Comparison of ENCODE assay signal across 18 cellular contexts in genomic region chr5:132250547-132250946, GRCh38. TPM values are rescaled to one million over a fixed set of nuclear protein-coding genes. Genes with fewer than 3 reads are reported as not detected.
DNase-seq lines count a peak whose midpoint lies in the region; ATAC-seq, FAIRE-seq and TF ChIP-seq lines count a peak whose summit lies in the region.
"Had no signal": no experiment of that assay in that cellular context is flagged by ENCODE, and none has a peak within 500 bp of the region (broad histone marks: within the 10 kb centered on the region; RNA-seq: fewer than 3 reads in every experiment).

No MANE protein-coding gene starts in this region.

- no peak overlapping the region for H2BK5ac ChIP-seq in H1 (ENCODE audit: low read depth, low read length)
- no peak overlapping the region for H2BK5ac ChIP-seq in trophoblast cell (ENCODE audit: low read depth, low read length, poor library complexity)

- no peak for TF ChIP-seq POLR2A in H1 (IDR thresholded peaks at IDR 0.05; ENCODE audit: control extremely low read depth in 1 of 2, low read depth in 2 of 2, low read length in 2 of 2)

- H2AFZ ChIP-seq in H1 (ENCODE audit: low read length): peak overlapping the region; percentile 99
- no peak overlapping the region for H2AFZ ChIP-seq in trophoblast cell (ENCODE audit: insufficient read depth, low read length, poor library complexity)

- H3K9ac ChIP-seq in H1 (replicated peaks in 1 of 4; ENCODE audit: extremely low read depth in 1 of 4, low read depth in 3 of 4, low read length in 3 of 4) (no peak overlapping the region), trophoblast cell (ENCODE audit: low read length) (peak overlapping the region; percentile 11), colonic mucosa (ENCODE audit: low read depth in 2 of 2, low read length in 2 of 2) (no peak overlapping the region)

- intact Hi-C loops in colonic mucosa (cut with DNase I): no loop called here

- no peaks in the 10 kb centered on the region for H4K20me1 ChIP-seq in H1 (replicated peaks in 1 of 2; ENCODE audit: control insufficient read depth in 1 of 2, insufficient read depth in 2 of 2, low read length in 2 of 2)

- no peak for TF ChIP-seq CTCF in H1 (IDR thresholded peaks at IDR 0.05; ENCODE audit: control extremely low read depth in 1 of 3, insufficient read depth in 1 of 3, low read depth in 1 of 3, low read length in 3 of 3)
- TF ChIP-seq CTCF in colonic mucosa (IDR thresholded peaks at IDR 0.05): no peak

- POLR2A ChIA-PET in H1 (lab: Charles Lee; ENCODE audit: partially characterized antibody): interaction anchor here (0.7 to 1.3 kb wide), 3 partner anchors 10 to 74 kb away, joined by 3 to 4 read pairs (median 3); no protein-coding TSS in a partner anchor

- peak overlapping the region; percentile 31; the same call in 1 of the 2 replicates for H2BK15ac ChIP-seq in H1 (ENCODE audit: low read length)

- CTCF ChIA-PET in H1 (lab: Charles Lee; ENCODE audit: partially characterized antibody): interaction anchor here (1.0 to 9.3 kb wide), 8 partner anchors 11 to 185 kb away, joined by 3 to 96 read pairs (median 6); partner anchors contain the start of gene SLC22A4

- TF ChIP-seq RAD21 in H1 (IDR thresholded peaks at IDR 0.05 in 1 of 2, conservative IDR thresholded peaks at IDR 0.05 in 1 of 2; ENCODE audit: low read depth in 2 of 2, low read length in 2 of 2): no peak

- H3K36me3 ChIP-seq in H1 (ENCODE audit: control insufficient read depth in 2 of 4, insufficient read depth in 4 of 4, low read length in 3 of 4) (no peaks in the 10 kb centered on the region), trophoblast cell (ENCODE audit: control insufficient read depth in 1 of 2, insufficient read depth in 2 of 2, low read length in 2 of 2) (no peaks in the 10 kb centered on the region), colonic mucosa (no peaks in the 10 kb centered on the region)

- H3K4me2 ChIP-seq in H1 (ENCODE audit: insufficient read depth in 1 of 2, low read depth in 2 of 2, low read length in 2 of 2) (no peak overlapping the region), trophoblast cell (ENCODE audit: low read length) (no peak overlapping the region)

- no peak overlapping the region for H3K4me3 ChIP-seq in H1 (ENCODE audit: extremely low read depth in 1 of 4, insufficient read depth in 2 of 4, low read depth in 3 of 4, low read length in 4 of 4)
- H3K4me3 ChIP-seq in trophoblast cell (ENCODE audit: low read depth, low read length): no peak overlapping the region
- H3K4me3 ChIP-seq in colonic mucosa: no peak overlapping the region

- H3K4ac ChIP-seq in H1 (replicated peaks; ENCODE audit: insufficient read length, low read depth, low read length): no peak overlapping the region
- no peak overlapping the region for H3K4ac ChIP-seq in trophoblast cell (ENCODE audit: low read depth, low read length)

- H3K56ac ChIP-seq in H1 (replicated peaks; ENCODE audit: insufficient read length, low read depth, low read length): no peak overlapping the region

- H3K23me2 ChIP-seq in H1 (ENCODE audit: low read depth, low read length): no peaks in the 10 kb centered on the region

- no peak overlapping the region for H4K5ac ChIP-seq in H1 (ENCODE audit: insufficient read length, low read depth, low read length)

- H4K12ac ChIP-seq in trophoblast cell (ENCODE audit: low read depth, low read length): no peak overlapping the region

- H3K79me2 ChIP-seq in H1 (ENCODE audit: control insufficient read depth in 1 of 2, insufficient read depth in 2 of 2, low read length in 2 of 2): no peaks in the 10 kb centered on the region
- H3K79me2 ChIP-seq in trophoblast cell (ENCODE audit: control insufficient read depth, insufficient read depth, low read length, poor library complexity): no peaks in the 10 kb centered on the region

- H3K18ac ChIP-seq in H1 (ENCODE audit: extremely low read depth, low read length): no peak overlapping the region
- H3K18ac ChIP-seq in trophoblast cell (ENCODE audit: low read length): no peak overlapping the region

- no peak overlapping the region for H2BK20ac ChIP-seq in H1 (ENCODE audit: low read length)

- ATAC-seq in HG02763 (IDR thresholded peaks at IDR 0.05; ENCODE audit: unreplicated experiment): no peak
- ATAC-seq: CD8-positive, alpha-beta T cell; Panc1; Right ventricle myocardium inferior had no signal

- H3K4me1 ChIP-seq in H1 (replicated peaks in 1 of 4; ENCODE audit: control insufficient read depth in 3 of 4, insufficient read depth in 4 of 4, low read length in 3 of 4) (peaks cover 0 to 5% (median 0%) of the 10 kb centered on the region in 4 experiments; a peak in 1 of 7 replicates), trophoblast cell (ENCODE audit: control insufficient read depth in 1 of 2, insufficient read depth in 2 of 2, low read length in 2 of 2) (no peaks in the 10 kb centered on the region), colonic mucosa (no peaks in the 10 kb centered on the region)

- DNase-seq in activated effector memory CD4-positive, alpha-beta T cell treated with anti-CD3 and anti-CD28 coated beads, Interleukin-2, amount 50 U/mL, for 16 hours: peak; percentile 22
- DNase-seq in activated effector memory CD4-positive, alpha-beta T cell treated with Interleukin-2 at 50 U/mL for 16 hours: no peak
- DNase-seq in H1 (ENCODE audit: low read depth in 1 of 2, low spot score in 2 of 2) (no peak), trophoblast cell (no peak), ureter (ENCODE audit: low spot score) (peak; percentile 8), colonic mucosa (no peak)
- DNase-seq in stimulated activated CD4-positive, alpha-beta T cell treated with anti-CD3 and anti-CD28 coated beads, Interleukin-12 subunit alpha, Interleukin-12 subunit beta, amount 100 ng/mL, for 4 hours: no peak
- DNase-seq: CD8-positive, alpha-beta T cell; DMS79; NCI-H1048; NCI-H2107; NCI-H2227 treated with DMSO at 0.1 percent for 48 hours; NCI-H524 treated with DMSO at 0.1 percent for 48 hours had no signal

- 87% methylated on average over 2 of the region's 2 CpGs; no CpG with 5 or more reads in 1 of the 2 experiments for WGBS in H1 (ENCODE audit: extremely low coverage in 1 of 2, insufficient coverage in 1 of 2, insufficient read length in 1 of 2, insufficient replicate concordance in 2 of 2, low coverage in 1 of 2, low lambda C conversion rate in 2 of 2, missing lambda C conversion rate in 1 of 2), 2 experiments
- no CpG with 5 or more reads among the region's 2 CpGs for WGBS in trophoblast cell (ENCODE audit: extremely low coverage, insufficient coverage, insufficient read length)

- no peak overlapping the region; the same call in 1 of the 2 replicates for H4K8ac ChIP-seq in H1 (ENCODE audit: extremely low read depth, insufficient read depth, low read length)
- H4K8ac ChIP-seq in trophoblast cell (ENCODE audit: low read depth, low read length): no peak overlapping the region

- no peak overlapping the region for H4K91ac ChIP-seq in H1 (replicated peaks; ENCODE audit: insufficient read length, low read length)
- no peak overlapping the region for H4K91ac ChIP-seq in trophoblast cell (ENCODE audit: low read depth, low read length)

- H3K23ac ChIP-seq in H1 (ENCODE audit: insufficient read length): no peak overlapping the region
- no peak overlapping the region for H3K23ac ChIP-seq in trophoblast cell (ENCODE audit: low read length)

- no peaks in the 10 kb centered on the region for H3K27me3 ChIP-seq in H1 (replicated peaks in 1 of 4; ENCODE audit: control insufficient read depth in 3 of 4, extremely low read depth in 1 of 4, insufficient read depth in 3 of 4, low read length in 3 of 4)
- no peaks in the 10 kb centered on the region for H3K27me3 ChIP-seq in trophoblast cell (ENCODE audit: insufficient read depth, low read length)
- no peaks in the 10 kb centered on the region for H3K27me3 ChIP-seq in colonic mucosa

- H2AK5ac ChIP-seq in H1 (ENCODE audit: low read depth, low read length) (no peak overlapping the region), trophoblast cell (ENCODE audit: low read length) (no peak overlapping the region)

- H3K14ac ChIP-seq in H1 (ENCODE audit: insufficient read length): no peak overlapping the region
- no peak overlapping the region for H3K14ac ChIP-seq in trophoblast cell (ENCODE audit: low read length)

- no peak overlapping the region for H3K27ac ChIP-seq in H1 (ENCODE audit: low read depth, low read length)
- no peak overlapping the region for H3K27ac ChIP-seq in trophoblast cell (ENCODE audit: low read depth, low read length)
- H3K27ac ChIP-seq in colonic mucosa: no peak overlapping the region

- H2BK120ac ChIP-seq in H1 (replicated peaks; ENCODE audit: low read depth, low read length) (no peak overlapping the region), trophoblast cell (ENCODE audit: insufficient read depth, low read length, poor library complexity) (no peak overlapping the region)

- H3K9me3 ChIP-seq in H1 (ENCODE audit: insufficient read depth in 2 of 2, low read depth in 1 of 2, low read length in 1 of 2) (no peaks in the 10 kb centered on the region), trophoblast cell (ENCODE audit: insufficient read depth, low read depth, low read length) (peaks cover 2% of the 10 kb centered on the region), colonic mucosa (no peaks in the 10 kb centered on the region)

- H3K79me1 ChIP-seq in H1 (ENCODE audit: low read depth, low read length): no peaks in the 10 kb centered on the region
- H3K79me1 ChIP-seq in trophoblast cell (ENCODE audit: low read length): no peaks in the 10 kb centered on the region

- no peak for FAIRE-seq in H1 (lab: Jason Lieb, UNC)
- FAIRE-seq: D721Med had no signal

- TF ChIP-seq EP300 in H1 (IDR thresholded peaks at IDR 0.05; ENCODE audit: borderline replicate concordance in 1 of 2, low read depth in 2 of 2, low read length in 2 of 2): no peak

- no peak overlapping the region for H2BK12ac ChIP-seq in H1 (ENCODE audit: low read depth, low read length)
- H2BK12ac ChIP-seq in trophoblast cell (ENCODE audit: low read length): no peak overlapping the region

RNA-seq across cellular contexts. Expression of gene PDLIM4, which starts 6.9 kb away (rescaled TPM):
- total RNA-seq in H1 (2021; fragmentation: NEBNext Ultra II Directional; extraction: Animal tissue kit (Norgen Biotek cat#: 25700)): 8.3 and 10.7 TPM in 2 replicates
- 29.1 and 37.7 TPM in 2 replicates for polyA plus RNA-seq in H1 (2011; rRNA removed)
- 21.9 TPM for polyA plus RNA-seq in H1 (2011; cell fraction: cytosol; rRNA removed)
- 23.0 TPM for polyA plus RNA-seq in H1 (2011; cell fraction: nucleus; rRNA removed)
- 7.5 to 15.1 TPM (median 12.4 TPM) in 4 replicates for polyA plus RNA-seq in H1 (2012, experiment 1 of 2)
- polyA plus RNA-seq in H1 (2012, experiment 2 of 2): 4.6 TPM
- polyA plus RNA-seq in H1 (2013, experiment 1 of 2): 7.5 TPM
- polyA plus RNA-seq in H1 (2013, experiment 2 of 2): 7.0 TPM
- polyA minus RNA-seq in H1 (2011; rRNA and poly(A)+ RNA removed): 6.6 and 9.8 TPM in 2 replicates
- 13.9 TPM for polyA minus RNA-seq in H1 (2011; cell fraction: cytosol; rRNA and poly(A)+ RNA removed)
- 12.8 TPM for polyA minus RNA-seq in H1 (2011; cell fraction: nucleus; rRNA and poly(A)+ RNA removed)
- polyA plus RNA-seq in trophoblast cell (2013): 15.8 and 16.7 TPM in 2 replicates
- total RNA-seq in ureter: 33.9 TPM
- total RNA-seq in colonic mucosa: 10 to 100 TPM in 1 of 2 donors, 1 to 10 TPM in 1; 2.3 to 14.3 TPM
- total RNA-seq: A172; CD8-positive, alpha-beta T cell had no signal

RNA-seq across cellular contexts. Expression of gene P4HA2, which starts 22.9 kb away (rescaled TPM):
- 7.4 and 8.2 TPM in 2 replicates for total RNA-seq in H1 (2021; fragmentation: NEBNext Ultra II Directional; extraction: Animal tissue kit (Norgen Biotek cat#: 25700))
- 8.9 and 9.3 TPM in 2 replicates for polyA plus RNA-seq in H1 (2011; rRNA removed)
- 11.6 TPM for polyA plus RNA-seq in H1 (2011; cell fraction: cytosol; rRNA removed)
- polyA plus RNA-seq in H1 (2011; cell fraction: nucleus; rRNA removed): 13.6 TPM
- polyA plus RNA-seq in H1 (2012, experiment 1 of 2): 8.6 to 11.1 TPM (median 10.7 TPM) in 4 replicates
- 4.2 TPM for polyA plus RNA-seq in H1 (2012, experiment 2 of 2)
- 9.8 TPM for polyA plus RNA-seq in H1 (2013, experiment 1 of 2)
- 9.3 TPM for polyA plus RNA-seq in H1 (2013, experiment 2 of 2)
- polyA minus RNA-seq in H1 (2011; rRNA and poly(A)+ RNA removed): 14.1 and 18.4 TPM in 2 replicates
- polyA minus RNA-seq in H1 (2011; cell fraction: cytosol; rRNA and poly(A)+ RNA removed): 5.3 TPM
- 6.9 TPM for polyA minus RNA-seq in H1 (2011; cell fraction: nucleus; rRNA and poly(A)+ RNA removed)
- polyA plus RNA-seq in trophoblast cell (2013): 31.5 and 32.0 TPM in 2 replicates
- 39.7 TPM for total RNA-seq in ureter
- total RNA-seq in colonic mucosa: 10 to 100 TPM; 53.7 to 79.6 TPM
- total RNA-seq: CD8-positive, alpha-beta T cell had no signal

RNA-seq across cellular contexts. Expression of gene SLC22A4, which starts 43.6 kb away (rescaled TPM):
- 0.54 and 0.60 TPM in 2 replicates for total RNA-seq in H1 (2021; fragmentation: NEBNext Ultra II Directional; extraction: Animal tissue kit (Norgen Biotek cat#: 25700))
- 0.31 and 0.45 TPM in 2 replicates for polyA plus RNA-seq in H1 (2011; rRNA removed)
- 0.30 TPM for polyA plus RNA-seq in H1 (2011; cell fraction: cytosol; rRNA removed)
- 0.44 TPM for polyA plus RNA-seq in H1 (2011; cell fraction: nucleus; rRNA removed)
- polyA plus RNA-seq in H1 (2012, experiment 1 of 2): 0.17 to 0.24 TPM (median 0.19 TPM) in 3 of 4 replicates, not detected in the other
- polyA plus RNA-seq in H1 (2012, experiment 2 of 2): not detected
- polyA plus RNA-seq in H1 (2013, experiment 1 of 2): 0.08 TPM
- 0.13 TPM for polyA plus RNA-seq in H1 (2013, experiment 2 of 2)
- 0.37 and 0.38 TPM in 2 replicates for polyA minus RNA-seq in H1 (2011; rRNA and poly(A)+ RNA removed)
- 0.81 TPM for polyA minus RNA-seq in H1 (2011; cell fraction: cytosol; rRNA and poly(A)+ RNA removed)
- polyA minus RNA-seq in H1 (2011; cell fraction: nucleus; rRNA and poly(A)+ RNA removed): 1.00 TPM
- polyA plus RNA-seq in trophoblast cell (2013): 0.26 and 0.28 TPM in 2 replicates
- total RNA-seq in ureter (3.1 TPM), colonic mucosa (1 to 10 TPM; 1.3 to 8.3 TPM)

Comparison
In these comparisons a context has a peak if more than half of its experiments do, and no peak if none do; other contexts are left out.
1. DNase-seq: peak in activated effector memory CD4-positive, alpha-beta T cell treated with anti-CD3 and anti-CD28 coated beads, Interleukin-2, amount 50 U/mL, for 16 hours (single experiment) and ureter (single experiment); none in activated effector memory CD4-positive, alpha-beta T cell treated with Interleukin-2 at 50 U/mL for 16 hours (single experiment), H1 (0 of 2), trophoblast cell (0 of 2), colonic mucosa (single experiment) and stimulated activated CD4-positive, alpha-beta T cell treated with anti-CD3 and anti-CD28 coated beads, Interleukin-12 subunit alpha, Interleukin-12 subunit beta, amount 100 ng/mL, for 4 hours (single experiment).